11 cellular contexts compared by ENCODE assay signal in genomic region chr4:14345356-14345775, GRCh38.
A peak's percentile ranks its signal among the peaks of the same experiment; 100 is the strongest.
DNase-seq lines count a peak whose midpoint lies in the region; ATAC-seq, FAIRE-seq and TF ChIP-seq lines count a peak whose summit lies in the region.
"Had no signal": no experiment of that assay in that cellular context is flagged by ENCODE, and none has a peak within 500 bp of the region (broad histone marks: within the 10 kb centered on the region; RNA-seq: fewer than 3 reads in every experiment).

No MANE protein-coding gene starts in this region.

- no peak for TF ChIP-seq RAD21 in IMR-90 (IDR thresholded peaks at IDR 0.05; ENCODE audit: low read length)

- H3K36me3 ChIP-seq in IMR-90 (ENCODE audit: control insufficient read depth, insufficient read depth, low read length) (no peaks in the 10 kb centered on the region), brain microvascular endothelial cell (replicated peaks) (no peaks in the 10 kb centered on the region), kidney (ENCODE audit: control insufficient read depth in 1 of 2, insufficient read depth in 2 of 2, low read length in 2 of 2) (no peaks in the 10 kb centered on the region)

- H3K4me2 ChIP-seq in IMR-90 (ENCODE audit: low read depth, low read length), result no peak overlapping the region

- H3K9me1 ChIP-seq in IMR-90 (ENCODE audit: insufficient read depth, low read length), result no peaks in the 10 kb centered on the region

- H2AFZ ChIP-seq in IMR-90 (replicated peaks; ENCODE audit: low read length, poor library complexity), result no peak overlapping the region

- no peak overlapping the region for H3K27ac ChIP-seq in IMR-90 (ENCODE audit: insufficient read depth, low read length)
- H3K27ac ChIP-seq in brain microvascular endothelial cell, result no peak overlapping the region
- H3K27ac ChIP-seq in kidney (ENCODE audit: low read depth in 2 of 2, low read length in 2 of 2), result no peak overlapping the region
- H3K27ac ChIP-seq: VCaP had no signal

- H2BK5ac ChIP-seq in IMR-90 (ENCODE audit: low read depth, low read length, poor library complexity, severe bottlenecking), result no peak overlapping the region

- no TSS peak for BruUV-seq in IMR-90 (replicated peaks; lab: Mats Ljungman, UMichigan)

- no peak overlapping the region for H2BK120ac ChIP-seq in IMR-90 (ENCODE audit: low read depth, low read length)

- H2BK15ac ChIP-seq in IMR-90 (ENCODE audit: low read depth, low read length), result no peak overlapping the region

- no peak overlapping the region for H3K4me3 Mint-ChIP-seq in stimulated activated effector memory CD8-positive, alpha-beta T cell treated with anti-CD3 and anti-CD28 coated beads, Interleukin-12 subunit alpha, Interleukin-12 subunit beta, amount 100 ng/mL, for 72 hours
- H3K4me3 Mint-ChIP-seq: activated T-helper 1 cell treated with anti-CD3 and anti-CD28 coated beads, Interleukin-12 subunit alpha, Interleukin-12 subunit beta, Interleukin-2, Interleukin-4 antibody, amounts not matched to agents 30 ng/mL and 10 ng/mL and 1 ng/mL, durations not matched to agents 14 hours and 24 hours and 36 hours had no signal

- TF ChIP-seq CTCF in IMR-90 (conservative IDR thresholded peaks at IDR 0.05; ENCODE audit: low read depth, low read length) (no peak), brain microvascular endothelial cell (IDR thresholded peaks at IDR 0.05; ENCODE audit: low read depth, low read length, missing control alignments) (no peak), kidney (IDR thresholded peaks at IDR 0.05; ENCODE audit: borderline replicate concordance, extremely low read depth, insufficient read depth) (no peak)

- no peaks in the 10 kb centered on the region for H4K20me1 ChIP-seq in IMR-90 (ENCODE audit: insufficient read depth, low read length)

- no peak overlapping the region for H4K5ac ChIP-seq in IMR-90 (ENCODE audit: low read depth, low read length)

- H3K36me3 Mint-ChIP-seq in stimulated activated effector memory CD8-positive, alpha-beta T cell treated with anti-CD3 and anti-CD28 coated beads, Interleukin-12 subunit alpha, Interleukin-12 subunit beta, amount 100 ng/mL, for 72 hours, result no peaks in the 10 kb centered on the region

- H3K79me1 ChIP-seq in IMR-90 (ENCODE audit: low read depth in 1 of 2, low read length in 2 of 2), result no peaks in the 10 kb centered on the region

- no peak overlapping the region for H4K8ac ChIP-seq in IMR-90 (ENCODE audit: low read depth in 2 of 2, low read length in 2 of 2)

- no peaks in the 10 kb centered on the region for H3K9me3 ChIP-seq in IMR-90 (ENCODE audit: control insufficient read depth, insufficient read depth, low read length)
- no peaks in the 10 kb centered on the region for H3K9me3 ChIP-seq in kidney (ENCODE audit: control insufficient read depth in 1 of 2, low read length in 2 of 2)

- CTCF ChIA-PET in IMR-90 (lab: Yijun Ruan, JAX), result no interaction called here

- H3K9me3 Mint-ChIP-seq in stimulated activated effector memory CD8-positive, alpha-beta T cell treated with anti-CD3 and anti-CD28 coated beads, Interleukin-12 subunit alpha, Interleukin-12 subunit beta, amount 100 ng/mL, for 72 hours, result peaks cover 3% of the 10 kb centered on the region
- H3K9me3 Mint-ChIP-seq: activated T-helper 1 cell treated with anti-CD3 and anti-CD28 coated beads, Interleukin-12 subunit alpha, Interleukin-12 subunit beta, Interleukin-2, Interleukin-4 antibody, amounts not matched to agents 30 ng/mL and 10 ng/mL and 1 ng/mL, durations not matched to agents 14 hours and 24 hours and 36 hours had no signal

- no peak for FAIRE-seq in kidney (lab: Jason Lieb, UNC)

- whole genome bisulfite sequencing in IMR-90 (ENCODE audit: extremely low coverage in 2 of 2, insufficient read length in 1 of 2), 2 experiments, result no CpG with 5 or more reads among the region's 1 CpG

- no peak overlapping the region for H2BK20ac ChIP-seq in IMR-90 (ENCODE audit: low read depth, low read length)

- H3K27ac Mint-ChIP-seq in stimulated activated effector memory CD8-positive, alpha-beta T cell treated with anti-CD3 and anti-CD28 coated beads, Interleukin-12 subunit alpha, Interleukin-12 subunit beta, amount 100 ng/mL, for 72 hours, result no peak overlapping the region
- H3K27ac Mint-ChIP-seq: activated T-helper 1 cell treated with anti-CD3 and anti-CD28 coated beads, Interleukin-12 subunit alpha, Interleukin-12 subunit beta, Interleukin-2, Interleukin-4 antibody, amounts not matched to agents 30 ng/mL and 10 ng/mL and 1 ng/mL, durations not matched to agents 14 hours and 24 hours and 36 hours had no signal

- H3K14ac ChIP-seq in IMR-90 (replicated peaks; ENCODE audit: low read depth, low read length), result no peak overlapping the region

- no peak overlapping the region for H2AK5ac ChIP-seq in IMR-90 (ENCODE audit: low read depth, low read length)

- intact Hi-C loops in IMR-90 (cut with micrococcal nuclease), result loop anchor here (10.0 kb wide), 1 partner anchor 691 kb away; no protein-coding TSS in a partner anchor
- intact Hi-C loops in kidney (cut with DNase I), result no loop called here

- no peak overlapping the region for H4K91ac ChIP-seq in IMR-90 (ENCODE audit: insufficient read depth, low read depth, low read length)

- H2AK9ac ChIP-seq in IMR-90 (replicated peaks; ENCODE audit: low read depth, low read length, poor library complexity), result no peak overlapping the region

- no peak overlapping the region; the same call in 1 of the 2 replicates for H3K23ac ChIP-seq in IMR-90 (ENCODE audit: low read depth, low read length)

- POLR2A ChIA-PET in IMR-90 (lab: Charles Lee; ENCODE audit: unreplicated experiment), result no interaction called here

- no peaks in the 10 kb centered on the region for H3K4me1 ChIP-seq in IMR-90 (ENCODE audit: control insufficient read depth, insufficient read depth, low read length)
- no peaks in the 10 kb centered on the region for H3K4me1 ChIP-seq in kidney (ENCODE audit: control insufficient read depth in 1 of 2, insufficient read depth in 1 of 2, low read depth in 1 of 2, low read length in 2 of 2)

- TF ChIP-seq POLR2A in IMR-90 (IDR thresholded peaks at IDR 0.05; ENCODE audit: low read depth, low read length), result no peak

- dilution Hi-C loops in IMR-90 (cut with HindIII; ENCODE audit: low sequenced_read_pairs, unreplicated experiment), result no loop called here

- no peak overlapping the region for H3K18ac ChIP-seq in IMR-90 (ENCODE audit: low read depth, low read length)

- H3K4me3 ChIP-seq in IMR-90 (ENCODE audit: insufficient read depth, low read depth, low read length), result no peak overlapping the region
- no peak overlapping the region for H3K4me3 ChIP-seq in brain microvascular endothelial cell (ENCODE audit: low read depth, low read length)
- no peak overlapping the region for H3K4me3 ChIP-seq in kidney (ENCODE audit: low read length in 2 of 2)

- in situ Hi-C loops in IMR-90 (cut with MboI; ENCODE audit: low sequenced_read_pairs) (no loop called here), brain microvascular endothelial cell (cut with HindIII; ENCODE audit: low pct_ligation_motif_present, low sequenced_read_pairs) (no loop called here)

- no peak overlapping the region for H3K4ac ChIP-seq in IMR-90 (ENCODE audit: low read depth, low read length)

- no peak overlapping the region for H3K56ac ChIP-seq in IMR-90 (ENCODE audit: extremely low read depth, insufficient read depth, low read length)

- ATAC-seq in IMR-90 (ENCODE audit: low read depth) (peak; percentile 76), HG03378 (IDR thresholded peaks at IDR 0.05; ENCODE audit: unreplicated experiment) (no peak)
- no peak for ATAC-seq in stimulated activated effector memory CD8-positive, alpha-beta T cell treated with anti-CD3 and anti-CD28 coated beads, Interleukin-12 subunit alpha, Interleukin-12 subunit beta, amount 100 ng/mL, for 72 hours

- H3K4me1 Mint-ChIP-seq in stimulated activated effector memory CD8-positive, alpha-beta T cell treated with anti-CD3 and anti-CD28 coated beads, Interleukin-12 subunit alpha, Interleukin-12 subunit beta, amount 100 ng/mL, for 72 hours, result no peaks in the 10 kb centered on the region

- H3K27me3 ChIP-seq in IMR-90 (ENCODE audit: control insufficient read depth, insufficient read depth, low read length) (no peaks in the 10 kb centered on the region), brain microvascular endothelial cell (replicated peaks) (no peaks in the 10 kb centered on the region)

- peak; percentile 40 for DNase-seq in Ammon's horn (ENCODE audit: low spot score)
- DNase-seq in IMR-90, result peak; percentile 66
- peak; percentile 54 for DNase-seq in brain microvascular endothelial cell
- peak; percentile 89 for DNase-seq in kidney tubule cell (ENCODE audit: low spot score)
- no peak for DNase-seq in stimulated activated effector memory CD8-positive, alpha-beta T cell treated with anti-CD3 and anti-CD28 coated beads, Interleukin-12 subunit alpha, Interleukin-12 subunit beta, amount 100 ng/mL, for 72 hours (ENCODE audit: low spot score in 2 of 2)
- DNase-seq in kidney, result no peak
- DNase-seq in HuH-7.5 (ENCODE audit: low spot score), result no peak
- DNase-seq: effector CD8-positive, alpha-beta T cell had no signal

- H3K9ac ChIP-seq in IMR-90 (ENCODE audit: low read depth, low read length), result no peak overlapping the region
- no peak overlapping the region for H3K9ac ChIP-seq in kidney (ENCODE audit: low read length in 2 of 2)

TF ChIP-seq in IMR-90, 13 proteins besides CTCF, POLR2A, EP300 and RAD21:
- TF ChIP-seq FOS (IDR thresholded peaks at IDR 0.05; ENCODE audit: low read depth, low read length) (0 out of 2 replicates have a peak, but pooled peaks have one; percentile 16), RCOR1 (IDR thresholded peaks at IDR 0.05; ENCODE audit: insufficient replicate concordance, low read length) (no peak), CHD1 (IDR thresholded peaks at IDR 0.05; ENCODE audit: low read depth, low read length) (no peak), SMC3 (IDR thresholded peaks at IDR 0.05; ENCODE audit: low read depth, low read length) (no peak), MAFK (IDR thresholded peaks at IDR 0.05; ENCODE audit: low read depth, low read length) (peak; percentile 54; the same call in 1 of the 2 replicates)

Comparison
In these comparisons a context has a peak if more than half of its experiments do, and no peak if none do; other contexts are left out.
1. DNase-seq: peak in Ammon's horn (single experiment), IMR-90 (single experiment), brain microvascular endothelial cell (single experiment) and kidney tubule cell (single experiment); none in stimulated activated effector memory CD8-positive, alpha-beta T cell treated with anti-CD3 and anti-CD28 coated beads, Interleukin-12 subunit alpha, Interleukin-12 subunit beta, amount 100 ng/mL, for 72 hours (0 of 2), kidney (single experiment) and HuH-7.5 (single experiment).